16 cellular contexts compared by ENCODE assay signal in genomic region chr7:139914306-139914747, GRCh38.
DNase-seq lines count a peak whose midpoint lies in the region; ATAC-seq and TF ChIP-seq lines count a peak whose summit lies in the region.
"Had no signal": no experiment of that assay in that cellular context is flagged by ENCODE, and none has a peak within 500 bp of the region (broad histone marks: within the 10 kb centered on the region; RNA-seq: fewer than 3 reads in every experiment).

No MANE protein-coding gene starts in this region.

- no peak overlapping the region for H4K5ac ChIP-seq in mesendoderm (ENCODE audit: low read length)

- H3K4me3 Mint-ChIP-seq in activated CD4-positive, alpha-beta T cell treated with anti-CD3 and anti-CD28 coated beads for 36 hours: no peak overlapping the region
- H3K4me3 Mint-ChIP-seq: CD4-positive, CD25-positive, alpha-beta regulatory T cell; immature natural killer cell had no signal

- no peaks in the 10 kb centered on the region for H3K79me2 ChIP-seq in mesendoderm (ENCODE audit: control insufficient read depth, insufficient read depth, low read length)

- peaks cover 5% of the 10 kb centered on the region for H3K36me3 Mint-ChIP-seq in activated CD4-positive, alpha-beta T cell treated with anti-CD3 and anti-CD28 coated beads for 36 hours (ENCODE audit: low read depth)

- no peak overlapping the region for H3K18ac ChIP-seq in mesendoderm (ENCODE audit: low read length)

- peaks cover 25% of the 10 kb centered on the region for H3K4me1 Mint-ChIP-seq in activated CD4-positive, alpha-beta T cell treated with anti-CD3 and anti-CD28 coated beads for 36 hours

- H3K56ac ChIP-seq in mesendoderm (ENCODE audit: low read length): no peak overlapping the region

- no peak overlapping the region for H2BK5ac ChIP-seq in mesendoderm (ENCODE audit: low read length)

- H3K4me3 ChIP-seq in AG10803 (ENCODE audit: low read length) (no peak overlapping the region), brain microvascular endothelial cell (ENCODE audit: low read depth, low read length) (no peak overlapping the region), mesendoderm (ENCODE audit: low read length) (no peak overlapping the region), left lung (no peak overlapping the region)
- H3K4me3 ChIP-seq: gastroesophageal sphincter, mucosa of descending colon had no signal

- TF ChIP-seq POLR2A in GM18505 (IDR thresholded peaks at IDR 0.05; ENCODE audit: borderline replicate concordance, extremely low read depth, insufficient read depth, insufficient read length): no peak

- TF ChIP-seq CTCF in AG10803 (conservative IDR thresholded peaks at IDR 0.05; ENCODE audit: low read length) (no peak), brain microvascular endothelial cell (IDR thresholded peaks at IDR 0.05; ENCODE audit: low read depth, low read length, missing control alignments) (no peak), left lung (IDR thresholded peaks at IDR 0.05) (no peak)

- POLR2A ChIA-PET in activated CD4-positive, alpha-beta T cell treated with anti-CD3 and anti-CD28 coated beads for 36 hours (lab: Charles Lee): no interaction called here

- peaks cover 3% of the 10 kb centered on the region for H3K27me3 Mint-ChIP-seq in activated CD4-positive, alpha-beta T cell treated with anti-CD3 and anti-CD28 coated beads for 36 hours

- no peaks in the 10 kb centered on the region for H3K9me3 Mint-ChIP-seq in activated CD4-positive, alpha-beta T cell treated with anti-CD3 and anti-CD28 coated beads for 36 hours (ENCODE audit: low read depth)
- H3K9me3 Mint-ChIP-seq: CD4-positive, CD25-positive, alpha-beta regulatory T cell; immature natural killer cell had no signal

- intact Hi-C loops in activated CD4-positive, alpha-beta T cell treated with anti-CD3 and anti-CD28 coated beads for 36 hours (cut with DNase I, micrococcal nuclease): no loop called here
- intact Hi-C loops in left lung (cut with DNase I): no loop called here

- CTCF ChIA-PET in activated CD4-positive, alpha-beta T cell treated with anti-CD3 and anti-CD28 coated beads for 36 hours (lab: Charles Lee): interaction anchor here (0.5 to 1.5 kb wide), 3 partner anchors 13 to 269 kb away, joined by 3 to 4 read pairs (median 3); no protein-coding TSS in a partner anchor

- H3K27ac Mint-ChIP-seq in activated CD4-positive, alpha-beta T cell treated with anti-CD3 and anti-CD28 coated beads for 36 hours: no peak overlapping the region

- in situ Hi-C loops in brain microvascular endothelial cell (cut with HindIII; ENCODE audit: low pct_ligation_motif_present, low sequenced_read_pairs): no loop called here

- no peak overlapping the region for H2BK120ac ChIP-seq in mesendoderm (ENCODE audit: low read depth, low read length)

- no peak overlapping the region for H2BK15ac ChIP-seq in mesendoderm (replicated peaks; ENCODE audit: low read depth)

- H3K27ac ChIP-seq in brain microvascular endothelial cell (peak overlapping the region; percentile 84), mesendoderm (ENCODE audit: low read depth, low read length) (no peak overlapping the region), left lung (no peak overlapping the region)
- H3K27ac ChIP-seq: gastroesophageal sphincter had no signal

- H3K4me1 ChIP-seq in mesendoderm (ENCODE audit: control insufficient read depth, low read depth, low read length) (no peaks in the 10 kb centered on the region), left lung (peaks cover 15 to 40% of the 10 kb centered on the region in 2 donors)

- no peak overlapping the region for H4K8ac ChIP-seq in mesendoderm (ENCODE audit: low read depth, low read length)

- H3K27me3 ChIP-seq in brain microvascular endothelial cell (replicated peaks) (no peaks in the 10 kb centered on the region), mesendoderm (ENCODE audit: insufficient read depth, low read length, poor library complexity) (no peaks in the 10 kb centered on the region), left lung (no peaks in the 10 kb centered on the region)
- H3K27me3 ChIP-seq: gastroesophageal sphincter had no signal

- no peak overlapping the region for H3K4me2 ChIP-seq in mesendoderm (ENCODE audit: low read length)

- peak overlapping the region; percentile 48 for H3K23ac ChIP-seq in mesendoderm (ENCODE audit: low read length)

- H3K9me3 ChIP-seq in left lung: no peaks in the 10 kb centered on the region
- H3K9me3 ChIP-seq: gastroesophageal sphincter, mucosa of descending colon had no signal

- ATAC-seq in GM18505 (IDR thresholded peaks at IDR 0.05; ENCODE audit: unreplicated experiment) (no peak), left lung (no peak)
- no peak for ATAC-seq in activated CD4-positive, alpha-beta T cell treated with anti-CD3 and anti-CD28 coated beads for 36 hours
- ATAC-seq: gastroesophageal sphincter, mucosa of descending colon had no signal

- H3K79me1 ChIP-seq in mesendoderm (ENCODE audit: low read length): no peaks in the 10 kb centered on the region

- H3K9ac ChIP-seq in mesendoderm (ENCODE audit: low read length): no peak overlapping the region

- no peak overlapping the region for H3K4ac ChIP-seq in mesendoderm (ENCODE audit: low read depth, low read length)

- peak; percentile 53 for DNase-seq in AG10803 (ENCODE audit: low read depth)
- peak; percentile 42 for DNase-seq in HT1080 (ENCODE audit: low read depth)
- DNase-seq in brain microvascular endothelial cell: peak; percentile 18
- no peak for DNase-seq in mesendoderm
- no peak for DNase-seq in activated CD4-positive, alpha-beta T cell treated with anti-CD3 and anti-CD28 coated beads for 36 hours
- no peak for DNase-seq in left lung
- DNase-seq in medulla oblongata (ENCODE audit: extremely low spot score): no peak
- DNase-seq: activated CD8-positive, alpha-beta memory T cell treated with anti-CD3 and anti-CD28 coated beads, Interleukin-2, amount 50 U/mL, for 4 hours; CD4-positive, CD25-positive, alpha-beta regulatory T cell; dermis blood vessel endothelial cell; immature natural killer cell; mucosa of descending colon; NCI-H774; SIG-M5 had no signal

- no peaks in the 10 kb centered on the region for H3K36me3 ChIP-seq in brain microvascular endothelial cell (replicated peaks)
- no peaks in the 10 kb centered on the region for H3K36me3 ChIP-seq in mesendoderm (ENCODE audit: control insufficient read depth, insufficient read depth, low read length)
- peaks cover 0 to 54% of the 10 kb centered on the region in 2 donors for H3K36me3 ChIP-seq in left lung
- H3K36me3 ChIP-seq: gastroesophageal sphincter had no signal

- no CpG with 5 or more reads among the region's 2 CpGs for WGBS in mesendoderm (ENCODE audit: extremely low coverage, insufficient coverage, low lambda C conversion rate)

- H2AK5ac ChIP-seq in mesendoderm (ENCODE audit: low read length): no peak overlapping the region

Comparison
In these comparisons a context has a peak if more than half of its experiments do, and no peak if none do; other contexts are left out.
1. DNase-seq: peak in AG10803 (single experiment), HT1080 (single experiment) and brain microvascular endothelial cell (single experiment); none in mesendoderm (single experiment), activated CD4-positive, alpha-beta T cell treated with anti-CD3 and anti-CD28 coated beads for 36 hours (single experiment), left lung (0 of 2) and medulla oblongata (single experiment).